In the genomic region with DNA sequence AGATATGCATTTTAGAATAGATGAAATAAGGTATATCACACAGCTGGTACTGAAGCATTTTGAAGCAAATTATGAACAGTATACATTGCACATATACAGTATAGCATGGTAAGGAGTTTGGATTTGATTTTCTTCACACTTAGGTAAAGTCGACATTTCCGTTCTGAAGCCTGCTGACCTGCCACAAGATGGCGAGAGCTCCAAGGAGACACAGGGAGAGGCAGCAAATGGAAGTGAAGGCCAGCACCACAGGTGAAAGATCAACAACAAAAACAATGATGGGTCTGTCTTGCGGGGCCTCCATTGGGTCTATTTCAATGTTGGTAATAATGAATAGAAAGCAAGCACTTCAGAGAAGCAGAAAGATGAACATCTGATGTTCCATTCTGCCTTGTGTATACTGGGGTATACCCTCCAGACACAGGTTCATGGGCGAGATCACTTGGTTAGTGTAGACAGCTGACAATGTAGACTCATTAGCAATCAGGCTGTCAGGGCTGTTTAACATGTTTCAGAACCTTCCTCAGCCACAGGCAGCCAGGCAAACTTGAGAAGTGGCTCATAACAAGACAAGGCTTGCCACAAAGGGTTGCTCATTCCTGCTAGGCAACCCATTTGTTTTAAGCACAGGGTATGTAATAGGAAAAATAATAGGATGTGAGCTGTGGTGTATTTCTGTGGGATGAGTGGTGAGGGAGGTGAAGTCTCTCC, we compare ENCODE assay signal across 8 cellular contexts. TPM values are rescaled to one million over a fixed set of nuclear protein-coding genes. Genes with fewer than 3 reads are reported as not detected.
DNase-seq lines count a peak whose midpoint lies in the region; ATAC-seq and TF ChIP-seq lines count a peak whose summit lies in the region.

No MANE protein-coding gene starts in this region.

- in situ Hi-C loops in G401 (cut with HindIII; ENCODE audit: low sequenced_read_pairs), result no loop called here

- H3K9ac ChIP-seq in smooth muscle cell (ENCODE audit: low read depth), result no peak overlapping the region

- no peak overlapping the region for H3K4me3 ChIP-seq in smooth muscle cell

- ATAC-seq in HG03442 (IDR thresholded peaks at IDR 0.05; ENCODE audit: unreplicated experiment) (peak; percentile 68), HG03095 (IDR thresholded peaks at IDR 0.05; ENCODE audit: unreplicated experiment) (no peak)

- H3K27me3 ChIP-seq in smooth muscle cell (ENCODE audit: low read depth), result no peaks in the 10 kb centered on the region

- no peaks in the 10 kb centered on the region for H4K20me1 ChIP-seq in smooth muscle cell (ENCODE audit: low read depth)

- H3K4me2 ChIP-seq in smooth muscle cell, result no peak overlapping the region

- H3K4me1 ChIP-seq in smooth muscle cell (ENCODE audit: low read depth), result no peaks in the 10 kb centered on the region

- DNase-seq in AG08396 (ENCODE audit: low spot score), result peak; percentile 12
- DNase-seq in G401 (ENCODE audit: low spot score), result peak; percentile 21
- peak; percentile 51 for DNase-seq in RPMI8226
- DNase-seq in fibroblast of gingiva (ENCODE audit: low read depth), result peak; percentile 25
- DNase-seq in smooth muscle cell (lab: John Stamatoyannopoulos, UW; ENCODE audit: unreplicated experiment), result no peak
- DNase-seq in effector CD8-positive, alpha-beta T cell (lab: John Stamatoyannopoulos, UW), result no peak

- H3K36me3 ChIP-seq in smooth muscle cell (ENCODE audit: low read depth), result no peaks in the 10 kb centered on the region

- 40% methylated on average over 5 of the region's 5 CpGs for WGBS in smooth muscle cell (ENCODE audit: low lambda C conversion rate)

- no peaks in the 10 kb centered on the region for H3K79me2 ChIP-seq in smooth muscle cell (ENCODE audit: low read depth)

- TF ChIP-seq CTCF in smooth muscle cell (IDR thresholded peaks at IDR 0.05; ENCODE audit: borderline replicate concordance, insufficient read depth, poor library complexity, severe bottlenecking), result peak; percentile 36

- H3K27ac ChIP-seq in smooth muscle cell (ENCODE audit: low read depth), result peak overlapping the region; percentile 63

- H3F3A ChIP-seq in smooth muscle cell (ENCODE audit: low read depth), result no peaks in the 10 kb centered on the region

- no peak overlapping the region for H2AFZ ChIP-seq in smooth muscle cell (ENCODE audit: low read depth)

- H3K9me3 ChIP-seq in smooth muscle cell (replicated peaks; ENCODE audit: low read depth), result no peaks in the 10 kb centered on the region

RNA-seq across cellular contexts. Expression of gene NOX1, which starts 21.4 kb away (rescaled TPM):
- not detected in 2 replicates for total RNA-seq in G401 (2014; rRNA removed; shearing (Covaris generic))
- not detected in 2 replicates for total RNA-seq in smooth muscle cell
- 0.35 TPM in 1 of 2 replicates, not detected in the other for polyA plus RNA-seq in smooth muscle cell

RNA-seq across cellular contexts. Expression of gene XKRX, which starts 33.2 kb away (rescaled TPM):
- not detected in 2 replicates for total RNA-seq in G401 (2014; rRNA removed; shearing (Covaris generic))
- total RNA-seq in smooth muscle cell, result 0.72 and 2.2 TPM in 2 replicates
- polyA plus RNA-seq in smooth muscle cell, result not detected in 2 replicates

Comparison
In these comparisons a context has a peak if more than half of its experiments do, and no peak if none do; other contexts are left out.
1. DNase-seq: peak in AG08396 (single experiment), G401 (single experiment), RPMI8226 (single experiment) and fibroblast of gingiva (single experiment); none in smooth muscle cell (single experiment) and effector CD8-positive, alpha-beta T cell (single experiment).